Comparison of ENCODE assay signal across 1 cellular context in the genomic region with DNA sequence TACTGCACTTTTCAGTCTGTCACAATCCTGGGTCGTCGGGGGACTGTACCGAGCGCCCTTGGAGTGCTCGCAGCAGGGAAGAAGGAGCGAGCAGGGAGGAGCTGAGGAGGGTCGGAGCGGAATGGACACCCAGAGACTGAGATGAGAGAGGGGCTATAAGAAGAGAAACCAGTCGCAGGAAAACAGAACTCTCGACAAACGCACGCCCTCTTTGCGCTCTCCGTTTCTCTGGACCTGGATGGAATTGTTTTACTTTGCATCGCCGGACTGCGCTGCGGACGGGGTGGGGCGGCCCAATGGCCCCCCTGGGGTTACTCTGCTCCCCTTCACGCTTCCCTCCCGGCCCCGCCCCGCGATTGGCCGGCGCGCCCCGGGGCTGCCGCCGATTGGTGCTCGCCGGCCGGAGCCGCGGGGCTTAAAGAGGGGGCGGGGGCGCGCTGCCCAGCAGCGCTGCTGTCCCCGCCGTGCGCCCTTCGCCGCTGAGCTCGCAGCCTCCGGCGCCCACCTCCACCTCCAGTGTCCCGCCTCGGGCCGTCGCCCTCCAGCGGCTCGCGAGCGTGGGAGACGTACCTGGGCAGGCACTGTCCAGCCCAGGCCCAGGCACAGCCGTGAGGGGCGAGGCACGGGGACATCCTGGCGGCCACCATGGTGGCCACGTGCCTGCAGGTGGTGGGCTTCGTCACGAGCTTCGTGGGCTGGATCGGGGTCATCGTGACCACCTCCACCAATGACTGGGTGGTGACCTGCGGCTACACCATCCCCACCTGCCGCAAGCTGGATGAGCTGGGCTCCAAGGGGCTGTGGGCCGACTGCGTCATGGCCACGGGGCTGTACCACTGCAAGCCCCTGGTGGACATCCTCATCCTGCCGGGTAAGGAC.
A peak's percentile ranks its signal among the peaks of the same experiment; 100 is the strongest.
TF ChIP-seq lines count a peak whose summit lies in the region.

A gene (plus strand): TSS at position 447 of the 879 bp plus-strand sequence. CDS start 199 bp downstream, at position 646.

TF ChIP-seq in HepG2, 621 proteins besides CTCF, POLR2A, EP300 and RAD21 (continued from another document and continues in another):
- TF ChIP-seq, protein P1, sequence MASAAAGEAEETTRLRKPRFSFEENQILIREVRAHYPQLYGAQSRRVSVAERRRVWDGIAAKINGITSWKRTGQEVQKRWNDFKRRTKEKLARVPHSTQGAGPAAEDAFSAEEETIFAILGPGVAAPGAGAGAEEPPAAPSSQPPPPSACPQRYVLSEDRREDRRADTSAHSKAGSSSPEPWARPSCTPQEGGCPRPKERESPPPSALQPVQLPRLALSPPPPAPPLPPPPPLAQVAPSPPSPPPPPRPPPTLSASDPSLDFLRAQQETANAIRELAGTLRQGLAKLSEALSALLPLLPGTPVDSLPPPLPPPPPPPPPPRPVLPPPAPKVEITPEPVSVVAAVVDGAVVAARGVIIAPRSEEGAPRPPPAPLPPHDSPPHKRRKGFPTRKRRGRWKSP (CRISPR knock-in tag; IDR thresholded peaks at IDR 0.05), result 0 out of 2 replicates have a peak, but pooled peaks have one; percentile 69
- TF ChIP-seq EZH2 (conservative IDR thresholded peaks at IDR 0.05; ENCODE audit: low read depth, low read length), result no peak
- TF ChIP-seq PHF5A (CRISPR knock-in tag; IDR thresholded peaks at IDR 0.05; ENCODE audit: low read depth, unreplicated experiment), result no peak
- no peak for TF ChIP-seq RBM22 (optimal IDR thresholded peaks at IDR 0.05; ENCODE audit: low read length)
- TF ChIP-seq, protein P2, sequence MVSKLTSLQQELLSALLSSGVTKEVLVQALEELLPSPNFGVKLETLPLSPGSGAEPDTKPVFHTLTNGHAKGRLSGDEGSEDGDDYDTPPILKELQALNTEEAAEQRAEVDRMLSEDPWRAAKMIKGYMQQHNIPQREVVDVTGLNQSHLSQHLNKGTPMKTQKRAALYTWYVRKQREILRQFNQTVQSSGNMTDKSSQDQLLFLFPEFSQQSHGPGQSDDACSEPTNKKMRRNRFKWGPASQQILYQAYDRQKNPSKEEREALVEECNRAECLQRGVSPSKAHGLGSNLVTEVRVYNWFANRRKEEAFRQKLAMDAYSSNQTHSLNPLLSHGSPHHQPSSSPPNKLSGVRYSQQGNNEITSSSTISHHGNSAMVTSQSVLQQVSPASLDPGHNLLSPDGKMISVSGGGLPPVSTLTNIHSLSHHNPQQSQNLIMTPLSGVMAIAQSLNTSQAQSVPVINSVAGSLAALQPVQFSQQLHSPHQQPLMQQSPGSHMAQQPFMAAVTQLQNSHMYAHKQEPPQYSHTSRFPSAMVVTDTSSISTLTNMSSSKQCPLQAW (CRISPR knock-in tag; IDR thresholded peaks at IDR 0.05), result no peak
- TF ChIP-seq, protein P3, sequence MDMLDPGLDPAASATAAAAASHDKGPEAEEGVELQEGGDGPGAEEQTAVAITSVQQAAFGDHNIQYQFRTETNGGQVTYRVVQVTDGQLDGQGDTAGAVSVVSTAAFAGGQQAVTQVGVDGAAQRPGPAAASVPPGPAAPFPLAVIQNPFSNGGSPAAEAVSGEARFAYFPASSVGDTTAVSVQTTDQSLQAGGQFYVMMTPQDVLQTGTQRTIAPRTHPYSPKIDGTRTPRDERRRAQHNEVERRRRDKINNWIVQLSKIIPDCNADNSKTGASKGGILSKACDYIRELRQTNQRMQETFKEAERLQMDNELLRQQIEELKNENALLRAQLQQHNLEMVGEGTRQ (IDR thresholded peaks at IDR 0.05; ENCODE audit: low read depth, low read length), result no peak
- TF ChIP-seq, protein P3 (CRISPR knock-in tag; IDR thresholded peaks at IDR 0.05; ENCODE audit: borderline replicate concordance), result no peak
- TF ChIP-seq U2AF1 (optimal IDR thresholded peaks at IDR 0.05; ENCODE audit: low read depth, low read length), result no peak
- TF ChIP-seq SNRNP70 (IDR thresholded peaks at IDR 0.05; ENCODE audit: low read depth, low read length), result no peak
- no peak for TF ChIP-seq ZNF670 (CRISPR knock-in tag; IDR thresholded peaks at IDR 0.05; ENCODE audit: borderline replicate concordance)
- TF ChIP-seq SMAD9 (CRISPR knock-in tag; IDR thresholded peaks at IDR 0.05), result no peak
- TF ChIP-seq NFE2L2 (IDR thresholded peaks at IDR 0.05; ENCODE audit: low read length), result no peak
- TF ChIP-seq, protein P4, sequence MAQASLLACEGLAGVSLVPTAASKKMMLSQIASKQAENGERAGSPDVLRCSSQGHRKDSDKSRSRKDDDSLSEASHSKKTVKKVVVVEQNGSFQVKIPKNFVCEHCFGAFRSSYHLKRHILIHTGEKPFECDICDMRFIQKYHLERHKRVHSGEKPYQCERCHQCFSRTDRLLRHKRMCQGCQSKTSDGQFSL (CRISPR knock-in tag; IDR thresholded peaks at IDR 0.05), result no peak
- TF ChIP-seq ZNF24 (IDR thresholded peaks at IDR 0.05), result no peak
- no peak for TF ChIP-seq BRCA1 (CRISPR knock-in tag; IDR thresholded peaks at IDR 0.05)
- no peak for TF ChIP-seq SNAPC2 (CRISPR knock-in tag; IDR thresholded peaks at IDR 0.05)
- no peak for TF ChIP-seq FOXK2 (IDR thresholded peaks at IDR 0.05)
- TF ChIP-seq ZNF501 (CRISPR knock-in tag; IDR thresholded peaks at IDR 0.05), result no peak
- TF ChIP-seq ZNF382 (CRISPR knock-in tag; IDR thresholded peaks at IDR 0.05; ENCODE audit: borderline replicate concordance), result no peak
- no peak for TF ChIP-seq PCBP2 (optimal IDR thresholded peaks at IDR 0.05; ENCODE audit: low read depth, low read length, poor library complexity, severe bottlenecking)
- TF ChIP-seq, protein P5, sequence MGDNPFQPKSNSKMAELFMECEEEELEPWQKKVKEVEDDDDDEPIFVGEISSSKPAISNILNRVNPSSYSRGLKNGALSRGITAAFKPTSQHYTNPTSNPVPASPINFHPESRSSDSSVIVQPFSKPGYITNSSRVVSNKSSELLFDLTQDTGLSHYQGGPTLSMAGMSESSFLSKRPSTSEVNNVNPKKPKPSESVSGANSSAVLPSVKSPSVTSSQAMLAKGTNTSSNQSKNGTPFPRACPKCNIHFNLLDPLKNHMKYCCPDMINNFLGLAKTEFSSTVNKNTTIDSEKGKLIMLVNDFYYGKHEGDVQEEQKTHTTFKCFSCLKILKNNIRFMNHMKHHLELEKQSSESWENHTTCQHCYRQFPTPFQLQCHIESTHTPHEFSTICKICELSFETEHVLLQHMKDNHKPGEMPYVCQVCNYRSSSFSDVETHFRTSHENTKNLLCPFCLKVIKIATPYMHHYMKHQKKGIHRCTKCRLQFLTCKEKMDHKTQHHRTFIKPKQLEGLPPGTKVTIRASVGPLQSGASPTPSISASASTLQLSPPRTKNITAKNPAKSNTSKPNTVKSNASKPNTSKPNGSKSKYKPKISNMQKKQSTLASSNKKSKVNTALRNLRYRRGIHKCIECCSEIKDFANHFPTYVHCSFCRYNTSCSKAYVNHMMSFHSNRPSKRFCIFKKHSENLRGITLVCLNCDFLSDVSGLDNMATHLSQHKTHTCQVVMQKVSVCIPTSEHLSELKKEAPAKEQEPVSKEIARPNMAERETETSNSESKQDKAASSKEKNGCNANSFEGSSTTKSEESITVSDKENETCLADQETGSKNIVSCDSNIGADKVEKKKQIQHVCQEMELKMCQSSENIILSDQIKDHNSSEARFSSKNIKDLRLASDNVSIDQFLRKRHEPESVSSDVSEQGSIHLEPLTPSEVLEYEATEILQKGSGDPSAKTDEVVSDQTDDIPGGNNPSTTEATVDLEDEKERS (CRISPR knock-in tag; IDR thresholded peaks at IDR 0.05), result no peak
- TF ChIP-seq, protein P6, sequence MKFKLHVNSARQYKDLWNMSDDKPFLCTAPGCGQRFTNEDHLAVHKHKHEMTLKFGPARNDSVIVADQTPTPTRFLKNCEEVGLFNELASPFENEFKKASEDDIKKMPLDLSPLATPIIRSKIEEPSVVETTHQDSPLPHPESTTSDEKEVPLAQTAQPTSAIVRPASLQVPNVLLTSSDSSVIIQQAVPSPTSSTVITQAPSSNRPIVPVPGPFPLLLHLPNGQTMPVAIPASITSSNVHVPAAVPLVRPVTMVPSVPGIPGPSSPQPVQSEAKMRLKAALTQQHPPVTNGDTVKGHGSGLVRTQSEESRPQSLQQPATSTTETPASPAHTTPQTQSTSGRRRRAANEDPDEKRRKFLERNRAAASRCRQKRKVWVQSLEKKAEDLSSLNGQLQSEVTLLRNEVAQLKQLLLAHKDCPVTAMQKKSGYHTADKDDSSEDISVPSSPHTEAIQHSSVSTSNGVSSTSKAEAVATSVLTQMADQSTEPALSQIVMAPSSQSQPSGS (CRISPR knock-in tag; IDR thresholded peaks at IDR 0.05), result no peak
- no peak for TF ChIP-seq SMARCC2 (IDR thresholded peaks at IDR 0.05)
- TF ChIP-seq CAMTA2 (CRISPR knock-in tag; IDR thresholded peaks at IDR 0.05; ENCODE audit: borderline replicate concordance), result no peak
- peak; percentile 43; the same call in 1 of the 2 replicates for TF ChIP-seq SAP130 (CRISPR knock-in tag; IDR thresholded peaks at IDR 0.05; ENCODE audit: low read depth)
- TF ChIP-seq TCF7 (IDR thresholded peaks at IDR 0.05; ENCODE audit: low read depth), result no peak
- TF ChIP-seq ZMYM4 (CRISPR knock-in tag; IDR thresholded peaks at IDR 0.05), result peak; percentile 28; the same call in 1 of the 2 replicates
- TF ChIP-seq ZMYM2 (CRISPR knock-in tag; IDR thresholded peaks at IDR 0.05), result no peak
- TF ChIP-seq ZNF549 (CRISPR knock-in tag; IDR thresholded peaks at IDR 0.05), result no peak
- TF ChIP-seq ZFP82 (CRISPR knock-in tag; IDR thresholded peaks at IDR 0.05; ENCODE audit: borderline replicate concordance), result no peak
- TF ChIP-seq THAP11 (CRISPR knock-in tag; IDR thresholded peaks at IDR 0.05), result no peak
- no peak for TF ChIP-seq ZSCAN21 (CRISPR knock-in tag; IDR thresholded peaks at IDR 0.05; ENCODE audit: borderline replicate concordance)
- TF ChIP-seq, protein P7, sequence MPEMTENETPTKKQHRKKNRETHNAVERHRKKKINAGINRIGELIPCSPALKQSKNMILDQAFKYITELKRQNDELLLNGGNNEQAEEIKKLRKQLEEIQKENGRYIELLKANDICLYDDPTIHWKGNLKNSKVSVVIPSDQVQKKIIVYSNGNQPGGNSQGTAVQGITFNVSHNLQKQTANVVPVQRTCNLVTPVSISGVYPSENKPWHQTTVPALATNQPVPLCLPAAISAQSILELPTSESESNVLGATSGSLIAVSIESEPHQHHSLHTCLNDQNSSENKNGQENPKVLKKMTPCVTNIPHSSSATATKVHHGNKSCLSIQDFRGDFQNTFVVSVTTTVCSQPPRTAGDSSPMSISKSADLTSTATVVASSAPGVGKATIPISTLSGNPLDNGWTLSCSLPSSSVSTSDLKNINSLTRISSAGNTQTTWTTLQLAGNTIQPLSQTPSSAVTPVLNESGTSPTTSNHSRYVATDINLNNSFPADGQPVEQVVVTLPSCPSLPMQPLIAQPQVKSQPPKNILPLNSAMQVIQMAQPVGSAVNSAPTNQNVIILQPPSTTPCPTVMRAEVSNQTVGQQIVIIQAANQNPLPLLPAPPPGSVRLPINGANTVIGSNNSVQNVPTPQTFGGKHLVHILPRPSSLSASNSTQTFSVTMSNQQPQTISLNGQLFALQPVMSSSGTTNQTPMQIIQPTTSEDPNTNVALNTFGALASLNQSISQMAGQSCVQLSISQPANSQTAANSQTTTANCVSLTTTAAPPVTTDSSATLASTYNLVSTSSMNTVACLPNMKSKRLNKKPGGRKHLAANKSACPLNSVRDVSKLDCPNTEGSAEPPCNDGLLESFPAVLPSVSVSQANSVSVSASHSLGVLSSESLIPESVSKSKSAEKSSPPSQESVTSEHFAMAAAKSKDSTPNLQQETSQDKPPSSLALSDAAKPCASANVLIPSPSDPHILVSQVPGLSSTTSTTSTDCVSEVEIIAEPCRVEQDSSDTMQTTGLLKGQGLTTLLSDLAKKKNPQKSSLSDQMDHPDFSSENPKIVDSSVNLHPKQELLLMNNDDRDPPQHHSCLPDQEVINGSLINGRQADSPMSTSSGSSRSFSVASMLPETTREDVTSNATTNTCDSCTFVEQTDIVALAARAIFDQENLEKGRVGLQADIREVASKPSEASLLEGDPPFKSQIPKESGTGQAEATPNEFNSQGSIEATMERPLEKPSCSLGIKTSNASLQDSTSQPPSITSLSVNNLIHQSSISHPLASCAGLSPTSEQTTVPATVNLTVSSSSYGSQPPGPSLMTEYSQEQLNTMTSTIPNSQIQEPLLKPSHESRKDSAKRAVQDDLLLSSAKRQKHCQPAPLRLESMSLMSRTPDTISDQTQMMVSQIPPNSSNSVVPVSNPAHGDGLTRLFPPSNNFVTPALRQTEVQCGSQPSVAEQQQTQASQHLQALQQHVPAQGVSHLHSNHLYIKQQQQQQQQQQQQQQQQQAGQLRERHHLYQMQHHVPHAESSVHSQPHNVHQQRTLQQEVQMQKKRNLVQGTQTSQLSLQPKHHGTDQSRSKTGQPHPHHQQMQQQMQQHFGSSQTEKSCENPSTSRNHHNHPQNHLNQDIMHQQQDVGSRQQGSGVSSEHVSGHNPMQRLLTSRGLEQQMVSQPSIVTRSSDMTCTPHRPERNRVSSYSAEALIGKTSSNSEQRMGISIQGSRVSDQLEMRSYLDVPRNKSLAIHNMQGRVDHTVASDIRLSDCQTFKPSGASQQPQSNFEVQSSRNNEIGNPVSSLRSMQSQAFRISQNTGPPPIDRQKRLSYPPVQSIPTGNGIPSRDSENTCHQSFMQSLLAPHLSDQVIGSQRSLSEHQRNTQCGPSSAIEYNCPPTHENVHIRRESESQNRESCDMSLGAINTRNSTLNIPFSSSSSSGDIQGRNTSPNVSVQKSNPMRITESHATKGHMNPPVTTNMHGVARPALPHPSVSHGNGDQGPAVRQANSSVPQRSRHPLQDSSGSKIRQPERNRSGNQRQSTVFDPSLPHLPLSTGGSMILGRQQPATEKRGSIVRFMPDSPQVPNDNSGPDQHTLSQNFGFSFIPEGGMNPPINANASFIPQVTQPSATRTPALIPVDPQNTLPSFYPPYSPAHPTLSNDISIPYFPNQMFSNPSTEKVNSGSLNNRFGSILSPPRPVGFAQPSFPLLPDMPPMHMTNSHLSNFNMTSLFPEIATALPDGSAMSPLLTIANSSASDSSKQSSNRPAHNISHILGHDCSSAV (CRISPR knock-in tag; IDR thresholded peaks at IDR 0.05; ENCODE audit: borderline replicate concordance), result no peak
- TF ChIP-seq, protein P8, sequence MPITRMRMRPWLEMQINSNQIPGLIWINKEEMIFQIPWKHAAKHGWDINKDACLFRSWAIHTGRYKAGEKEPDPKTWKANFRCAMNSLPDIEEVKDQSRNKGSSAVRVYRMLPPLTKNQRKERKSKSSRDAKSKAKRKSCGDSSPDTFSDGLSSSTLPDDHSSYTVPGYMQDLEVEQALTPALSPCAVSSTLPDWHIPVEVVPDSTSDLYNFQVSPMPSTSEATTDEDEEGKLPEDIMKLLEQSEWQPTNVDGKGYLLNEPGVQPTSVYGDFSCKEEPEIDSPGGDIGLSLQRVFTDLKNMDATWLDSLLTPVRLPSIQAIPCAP (CRISPR knock-in tag; IDR thresholded peaks at IDR 0.05; ENCODE audit: low read depth), result no peak
